ENCODE assay signal across 16 cellular contexts in the genomic region with DNA sequence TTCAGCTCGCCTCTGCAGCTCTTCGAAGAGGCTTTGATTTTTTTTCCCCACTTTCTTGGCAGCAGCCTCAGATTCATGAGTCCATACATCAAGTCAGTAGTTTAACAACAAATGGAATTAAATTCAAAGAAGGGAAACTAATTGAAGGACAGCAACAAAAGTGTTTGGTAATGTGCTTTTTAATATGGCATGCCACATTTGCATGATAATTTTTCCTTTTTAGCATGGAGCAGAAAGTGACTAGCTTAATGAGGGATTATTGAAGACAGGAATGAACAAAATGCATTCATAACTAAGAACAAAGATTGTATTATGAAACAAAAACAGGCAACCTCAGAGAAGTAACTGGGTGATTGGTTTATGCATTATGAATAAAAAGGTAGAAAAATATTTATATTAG.
DNase-seq lines count a peak whose midpoint lies in the region; TF ChIP-seq lines count a peak whose summit lies in the region.
"Had no signal": no experiment of that assay in that cellular context is flagged by ENCODE, and none has a peak within 500 bp of the region (broad histone marks: within the 10 kb centered on the region; RNA-seq: fewer than 3 reads in every experiment).

No MANE protein-coding gene starts in this region.

- H3K4me3 Mint-ChIP-seq in activated T-helper 2 cell treated with anti-CD3 and anti-CD28 coated beads, Interferon-gamma antibody, Interleukin-2, Interleukin-4, amounts not matched to agents 10 μg/mL and 5 μg/mL and 100 μg/mL, durations not matched to agents 14 hours and 24 hours and 36 hours (ENCODE audit: low read depth): no peak overlapping the region

- H2AK5ac ChIP-seq in mesenchymal stem cell (ENCODE audit: low read length, severe bottlenecking): no peak overlapping the region

- H3K4me3 ChIP-seq in A673 (ENCODE audit: low read depth, low read length, poor library complexity, severe bottlenecking) (no peak overlapping the region), SK-N-MC (peak overlapping the region; percentile 48), mesenchymal stem cell (ENCODE audit: insufficient read depth in 1 of 2, low read depth in 1 of 2, low read length in 2 of 2) (no peak overlapping the region)

- intact Hi-C loops in A673 (cut with micrococcal nuclease; ENCODE audit: unreplicated experiment): no loop called here
- intact Hi-C loops in activated T-helper 2 cell treated with anti-CD3 and anti-CD28 coated beads, Interferon-gamma antibody, Interleukin-2, Interleukin-4, amounts not matched to agents 10 μg/mL and 5 μg/mL and 100 μg/mL, durations not matched to agents 14 hours and 24 hours and 36 hours (cut with micrococcal nuclease): no loop called here

- H2BK12ac ChIP-seq in mesenchymal stem cell (ENCODE audit: low read length in 2 of 2): no peak overlapping the region

- H3K36me3 ChIP-seq in A673 (ENCODE audit: insufficient read depth, low read length, poor library complexity, severe bottlenecking): no peaks in the 10 kb centered on the region
- no peaks in the 10 kb centered on the region for H3K36me3 ChIP-seq in SK-N-MC (ENCODE audit: insufficient read depth, low read length)
- H3K36me3 ChIP-seq in mesenchymal stem cell (ENCODE audit: control insufficient read depth in 1 of 2, insufficient read depth in 2 of 2, low read depth in 1 of 2, low read length in 2 of 2): no peaks in the 10 kb centered on the region

- TF ChIP-seq CTCF in A673 (conservative IDR thresholded peaks at IDR 0.05; ENCODE audit: low read depth, low read length): no peak

- no peak overlapping the region for H3K27ac Mint-ChIP-seq in activated T-helper 2 cell treated with anti-CD3 and anti-CD28 coated beads, Interferon-gamma antibody, Interleukin-2, Interleukin-4, amounts not matched to agents 10 μg/mL and 5 μg/mL and 100 μg/mL, durations not matched to agents 14 hours and 24 hours and 36 hours

- H3K14ac ChIP-seq in mesenchymal stem cell (ENCODE audit: low read length in 2 of 2): no peak overlapping the region

- no peaks in the 10 kb centered on the region for H3K27me3 Mint-ChIP-seq in activated T-helper 2 cell treated with anti-CD3 and anti-CD28 coated beads, Interferon-gamma antibody, Interleukin-2, Interleukin-4, amounts not matched to agents 10 μg/mL and 5 μg/mL and 100 μg/mL, durations not matched to agents 14 hours and 24 hours and 36 hours (ENCODE audit: low read depth)

- H3K9ac ChIP-seq in SK-N-MC (ENCODE audit: insufficient read length) (no peak overlapping the region), mesenchymal stem cell (ENCODE audit: low read length) (no peak overlapping the region)

- WGBS in mesenchymal stem cell: 63% methylated on average over 2 of the region's 2 CpGs

- DNase-seq in A673 (ENCODE audit: low spot score) (peak; percentile 14), EL (peak; percentile 18), SK-N-MC (ENCODE audit: low read depth, low spot score) (no peak), mesenchymal stem cell (peak; percentile 11), NCI-H2029 (lab: John Stamatoyannopoulos, UW) (no peak), ureter (ENCODE audit: low spot score) (no peak)
- no peak for DNase-seq in activated T-helper 2 cell treated with anti-CD3 and anti-CD28 coated beads, Interferon-gamma antibody, Interleukin-2, Interleukin-4, amounts not matched to agents 10 μg/mL and 5 μg/mL and 100 μg/mL, durations not matched to agents 14 hours and 24 hours and 36 hours (ENCODE audit: low spot score)
- DNase-seq: AML-193, DMS79, GDM1, NCI-H1092 treated with DMSO at 0.1 percent for 48 hours, NCI-H526 treated with DMSO at 0.1 percent for 48 hours, OCI-M1, RPMI8226, SIG-M5, SW 1271 had no signal

- H3K27ac ChIP-seq in A673 (ENCODE audit: low read depth, low read length, poor library complexity, severe bottlenecking): no peak overlapping the region
- H3K27ac ChIP-seq in SK-N-MC: peak overlapping the region; percentile 4; the same call in 1 of the 2 replicates
- no peak overlapping the region for H3K27ac ChIP-seq in mesenchymal stem cell (ENCODE audit: low read length, poor library complexity, severe bottlenecking)

- H3K4ac ChIP-seq in mesenchymal stem cell (ENCODE audit: low read depth in 1 of 2, low read length in 2 of 2): no peak overlapping the region

- no peak overlapping the region for H2BK5ac ChIP-seq in mesenchymal stem cell (ENCODE audit: low read depth, low read length, poor library complexity, severe bottlenecking)

- no peak overlapping the region for H3K23ac ChIP-seq in mesenchymal stem cell (ENCODE audit: low read length in 2 of 2)

- no peak overlapping the region for H3K18ac ChIP-seq in mesenchymal stem cell (ENCODE audit: low read depth in 1 of 2, low read length in 2 of 2)

- no peak overlapping the region for H3K4me2 ChIP-seq in mesenchymal stem cell (ENCODE audit: low read length, poor library complexity, severe bottlenecking)

- no peaks in the 10 kb centered on the region for H3K4me1 Mint-ChIP-seq in activated T-helper 2 cell treated with anti-CD3 and anti-CD28 coated beads, Interferon-gamma antibody, Interleukin-2, Interleukin-4, amounts not matched to agents 10 μg/mL and 5 μg/mL and 100 μg/mL, durations not matched to agents 14 hours and 24 hours and 36 hours (ENCODE audit: low read depth)

- no peak overlapping the region for H2AFZ ChIP-seq in mesenchymal stem cell (ENCODE audit: low read depth, low read length)

- H3K27me3 ChIP-seq in A673 (replicated peaks; ENCODE audit: insufficient read depth, low read depth, low read length, poor library complexity): peaks cover 82% of the 10 kb centered on the region
- H3K27me3 ChIP-seq in mesenchymal stem cell (ENCODE audit: control insufficient read depth in 1 of 2, insufficient read depth in 1 of 2, low read length in 2 of 2): no peaks in the 10 kb centered on the region

- no peaks in the 10 kb centered on the region for H3K9me3 Mint-ChIP-seq in activated T-helper 2 cell treated with anti-CD3 and anti-CD28 coated beads, Interferon-gamma antibody, Interleukin-2, Interleukin-4, amounts not matched to agents 10 μg/mL and 5 μg/mL and 100 μg/mL, durations not matched to agents 14 hours and 24 hours and 36 hours

- H4K91ac ChIP-seq in mesenchymal stem cell (ENCODE audit: low read length): no peak overlapping the region

- no peaks in the 10 kb centered on the region for H3K36me3 Mint-ChIP-seq in activated T-helper 2 cell treated with anti-CD3 and anti-CD28 coated beads, Interferon-gamma antibody, Interleukin-2, Interleukin-4, amounts not matched to agents 10 μg/mL and 5 μg/mL and 100 μg/mL, durations not matched to agents 14 hours and 24 hours and 36 hours (ENCODE audit: low read depth)

- H4K8ac ChIP-seq in mesenchymal stem cell (ENCODE audit: low read length): no peak overlapping the region

- no peak overlapping the region for H2BK120ac ChIP-seq in mesenchymal stem cell (ENCODE audit: low read depth, low read length)

- POLR2A ChIA-PET in A673 (lab: Charles Lee; ENCODE audit: low non-redundant PET): interaction anchor here (0.6 kb wide), 1 partner anchor 103 kb away, joined by 3 read pairs; no protein-coding TSS in a partner anchor

- CTCF ChIA-PET in A673 (lab: Charles Lee): interaction anchor here (0.6 kb wide), 1 partner anchor 9 kb away, joined by 3 read pairs; no protein-coding TSS in a partner anchor

- no TSS peak for BruUV-seq in A673 (replicated peaks; lab: Mats Ljungman, UMichigan)

- H3K9me3 ChIP-seq in A673 (ENCODE audit: low read depth, low read length, poor library complexity, severe bottlenecking) (no peaks in the 10 kb centered on the region), SK-N-MC (ENCODE audit: low read depth, low read length) (no peaks in the 10 kb centered on the region), mesenchymal stem cell (ENCODE audit: control insufficient read depth, low read length) (no peaks in the 10 kb centered on the region)

- H3K4me1 ChIP-seq in A673 (ENCODE audit: insufficient read depth, low read length, poor library complexity, severe bottlenecking) (peaks cover 16% of the 10 kb centered on the region), mesenchymal stem cell (ENCODE audit: control insufficient read depth, insufficient read depth, low read depth, low read length) (no peaks in the 10 kb centered on the region)

- H3K79me1 ChIP-seq in mesenchymal stem cell (replicated peaks; ENCODE audit: low read length, poor library complexity, severe bottlenecking): no peaks in the 10 kb centered on the region

- H2BK15ac ChIP-seq in mesenchymal stem cell (ENCODE audit: low read depth, poor library complexity, severe bottlenecking): no peak overlapping the region

Comparison
In these comparisons a context has a peak if more than half of its experiments do, and no peak if none do; other contexts are left out.
1. DNase-seq: peak in A673 (single experiment), EL (single experiment) and mesenchymal stem cell (single experiment); none in SK-N-MC (single experiment), NCI-H2029 (single experiment), ureter (single experiment) and activated T-helper 2 cell treated with anti-CD3 and anti-CD28 coated beads, Interferon-gamma antibody, Interleukin-2, Interleukin-4, amounts not matched to agents 10 μg/mL and 5 μg/mL and 100 μg/mL, durations not matched to agents 14 hours and 24 hours and 36 hours (single experiment).